In the genomic region with DNA sequence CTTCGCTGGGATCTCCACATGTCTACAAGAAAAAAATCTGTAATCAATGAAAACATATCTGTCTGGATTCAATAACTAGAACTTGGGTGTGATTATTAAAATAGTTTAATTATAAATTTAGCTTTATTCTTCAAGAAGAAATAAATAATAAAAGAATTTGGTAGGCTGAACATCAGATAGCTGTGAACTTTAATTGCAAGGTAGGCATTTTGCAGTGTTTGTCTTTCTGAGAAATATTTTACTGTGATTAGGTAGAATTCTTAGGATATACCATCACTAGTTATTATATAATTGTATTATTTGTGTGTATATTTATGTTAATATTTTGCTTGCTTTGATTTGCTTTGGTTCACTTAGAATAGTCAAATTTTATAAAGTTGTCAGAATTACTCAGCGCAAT, we compare ENCODE assay signal across 31 cellular contexts.
DNase-seq lines count a peak whose midpoint lies in the region; ATAC-seq, FAIRE-seq and TF ChIP-seq lines count a peak whose summit lies in the region.
"Had no signal": no experiment of that assay in that cellular context is flagged by ENCODE, and none has a peak within 500 bp of the region (broad histone marks: within the 10 kb centered on the region; RNA-seq: fewer than 3 reads in every experiment).

No MANE protein-coding gene starts in this region.

- no peak overlapping the region for H4K5ac ChIP-seq in IMR-90 (ENCODE audit: low read depth, low read length)

- H3K4me3 ChIP-seq in HepG2 (replicated peaks in 1 of 3; ENCODE audit: insufficient read depth in 1 of 3, low read depth in 2 of 3, low read length in 3 of 3) (no peak overlapping the region), right lobe of liver (no peak overlapping the region), IMR-90 (ENCODE audit: insufficient read depth, low read depth, low read length) (no peak overlapping the region)
- H3K4me3 ChIP-seq: A549; BLaER1; BLaER1 treated with 17β-estradiol and CSF1 and Interleukin-3, amounts not matched to agents 10 nM and 100 nM had no signal

- H2BK5ac ChIP-seq in IMR-90 (ENCODE audit: low read depth, low read length, poor library complexity, severe bottlenecking) = no peak overlapping the region

- no peak for FAIRE-seq in HepG2 (lab: Jason Lieb, UNC)
- FAIRE-seq: A204.1, A549, D721Med had no signal

- TF ChIP-seq POLR2A in HepG2 (IDR thresholded peaks at IDR 0.05; ENCODE audit: insufficient read depth in 1 of 2, low read depth in 2 of 2, low read length in 2 of 2) = no peak
- no peak for TF ChIP-seq POLR2A in right lobe of liver (IDR thresholded peaks at IDR 0.05)
- TF ChIP-seq POLR2A in IMR-90 (IDR thresholded peaks at IDR 0.05; ENCODE audit: low read depth, low read length) = no peak

- H3K14ac ChIP-seq in IMR-90 (replicated peaks; ENCODE audit: low read depth, low read length) = no peak overlapping the region

- no peak overlapping the region for H2BK15ac ChIP-seq in IMR-90 (ENCODE audit: low read depth, low read length)

- H2AK5ac ChIP-seq in IMR-90 (ENCODE audit: low read depth, low read length) = no peak overlapping the region

- no peaks in the 10 kb centered on the region for H3K27me3 ChIP-seq in HepG2 (ENCODE audit: control insufficient read depth in 1 of 2, insufficient read depth in 2 of 2, low read length in 2 of 2)
- no peaks in the 10 kb centered on the region for H3K27me3 ChIP-seq in right lobe of liver
- no peaks in the 10 kb centered on the region for H3K27me3 ChIP-seq in IMR-90 (ENCODE audit: control insufficient read depth, insufficient read depth, low read length)
- H3K27me3 ChIP-seq: BE2C; BLaER1; BLaER1 treated with 17β-estradiol and CSF1 and Interleukin-3, amounts not matched to agents 10 nM and 100 nM had no signal

- WGBS in HepG2 (ENCODE audit: low lambda C conversion rate) = 53% methylated on average over 2 of the region's 2 CpGs
- 65% methylated on average over 2 of the region's 2 CpGs for WGBS in right lobe of liver (ENCODE audit: insufficient coverage, low coverage, low lambda C conversion rate, missing lambda C conversion rate)
- no CpG with 5 or more reads among the region's 2 CpGs for WGBS in IMR-90 (ENCODE audit: extremely low coverage in 2 of 2, insufficient read length in 1 of 2), 2 experiments

- no peak overlapping the region for H3K4ac ChIP-seq in IMR-90 (ENCODE audit: low read depth, low read length)

- H2BK120ac ChIP-seq in IMR-90 (ENCODE audit: low read depth, low read length) = no peak overlapping the region

- H4K91ac ChIP-seq in IMR-90 (ENCODE audit: insufficient read depth, low read depth, low read length) = no peak overlapping the region

- POLR2A ChIA-PET in HepG2 (lab: Yijun Ruan, JAX) (no interaction called here), IMR-90 (lab: Charles Lee; ENCODE audit: unreplicated experiment) (no interaction called here)

- no peaks in the 10 kb centered on the region for H3K36me3 ChIP-seq in HepG2 (replicated peaks in 1 of 2; ENCODE audit: control insufficient read depth in 1 of 2, insufficient read depth in 2 of 2, low read length in 2 of 2)
- H3K36me3 ChIP-seq in right lobe of liver = no peaks in the 10 kb centered on the region
- H3K36me3 ChIP-seq in IMR-90 (ENCODE audit: control insufficient read depth, insufficient read depth, low read length) = no peaks in the 10 kb centered on the region
- H3K36me3 ChIP-seq: BE2C; BLaER1; BLaER1 treated with 17β-estradiol and CSF1 and Interleukin-3, amounts not matched to agents 10 nM and 100 nM had no signal

- dilution Hi-C loops in IMR-90 (cut with HindIII; ENCODE audit: low sequenced_read_pairs, unreplicated experiment) = no loop called here

- H3K4me2 ChIP-seq in HepG2 (ENCODE audit: low read depth, low read length) (no peak overlapping the region), IMR-90 (ENCODE audit: low read depth, low read length) (no peak overlapping the region)
- H3K4me2 ChIP-seq: A549; BLaER1; BLaER1 treated with 17β-estradiol and CSF1 and Interleukin-3, amounts not matched to agents 10 nM and 100 nM had no signal

- no peak overlapping the region for H2AK9ac ChIP-seq in IMR-90 (replicated peaks; ENCODE audit: low read depth, low read length, poor library complexity)

- H3K27ac ChIP-seq in HepG2 (ENCODE audit: extremely low read length, insufficient read depth, low read length) (no peak overlapping the region), right lobe of liver (no peak overlapping the region), IMR-90 (ENCODE audit: insufficient read depth, low read length) (no peak overlapping the region)
- H3K27ac ChIP-seq: 22Rv1; A549; BLaER1; BLaER1 treated with 17β-estradiol and CSF1 and Interleukin-3, amounts not matched to agents 10 nM and 100 nM; C4-2B had no signal

- BruUV-seq in HepG2 (replicated peaks; lab: Mats Ljungman, UMichigan) (no TSS peak), IMR-90 (replicated peaks; lab: Mats Ljungman, UMichigan) (no TSS peak)

- H3K9me3 ChIP-seq in HepG2 (ENCODE audit: low read length) = no peaks in the 10 kb centered on the region
- no peaks in the 10 kb centered on the region for H3K9me3 ChIP-seq in right lobe of liver
- no peaks in the 10 kb centered on the region for H3K9me3 ChIP-seq in IMR-90 (ENCODE audit: control insufficient read depth, insufficient read depth, low read length)
- H3K9me3 ChIP-seq: A549; BE2C; BLaER1; BLaER1 treated with 17β-estradiol and CSF1 and Interleukin-3, amounts not matched to agents 10 nM and 100 nM; Caco-2 had no signal

- CTCF ChIA-PET in HepG2 (lab: Yijun Ruan, JAX; ENCODE audit: low intra/inter-chr PET ratio, low total read pairs) (no interaction called here), IMR-90 (lab: Yijun Ruan, JAX) (no interaction called here)

- no peak overlapping the region for H3K23ac ChIP-seq in IMR-90 (ENCODE audit: low read depth, low read length)

- H3K56ac ChIP-seq in IMR-90 (ENCODE audit: extremely low read depth, insufficient read depth, low read length) = no peak overlapping the region

- no peaks in the 10 kb centered on the region for H3K9me1 ChIP-seq in IMR-90 (ENCODE audit: insufficient read depth, low read length)

- no peaks in the 10 kb centered on the region for H3K4me1 ChIP-seq in HepG2 (ENCODE audit: insufficient read depth, low read length)
- H3K4me1 ChIP-seq in right lobe of liver = no peaks in the 10 kb centered on the region
- H3K4me1 ChIP-seq in IMR-90 (ENCODE audit: control insufficient read depth, insufficient read depth, low read length) = no peaks in the 10 kb centered on the region
- H3K4me1 ChIP-seq: A549; BE2C; BLaER1; BLaER1 treated with 17β-estradiol and CSF1 and Interleukin-3, amounts not matched to agents 10 nM and 100 nM; Caco-2 had no signal

- in situ Hi-C loops in HepG2 (cut with HindIII; ENCODE audit: extremely low pct_ligation_motif_present, low pct_unique_long_range_greater_than_20kb) = no loop called here
- in situ Hi-C loops in IMR-90 (cut with MboI; ENCODE audit: low sequenced_read_pairs) = loop anchor here (10.0 to 25.0 kb wide), 2 partner anchors 402 to 739 kb away; no protein-coding TSS in a partner anchor

- H2AFZ ChIP-seq in HepG2 (ENCODE audit: low read length) (no peak overlapping the region), IMR-90 (replicated peaks; ENCODE audit: low read length, poor library complexity) (no peak overlapping the region)

- no peak for ATAC-seq in HepG2
- ATAC-seq in right lobe of liver = no peak
- no peak for ATAC-seq in IMR-90 (ENCODE audit: low read depth)
- ATAC-seq: A549; CD8-positive, alpha-beta T cell had no signal

- DNase-seq in HepG2 (ENCODE audit: low spot score) (no peak), right lobe of liver (no peak), IMR-90 (no peak), hypothalamus (lab: John Stamatoyannopoulos, UW) (no peak)
- DNase-seq: 8988T; ACHN; AML-193; BE2C; C1 segment of cervical spinal cord; Caco-2; Calu3; CD4-positive, alpha-beta memory T cell; CD4-positive, alpha-beta T cell; CD4-positive, CD25-positive, alpha-beta regulatory T cell; CD8-positive, alpha-beta memory T cell; CD8-positive, alpha-beta T cell; COR-L47; DMS 273 treated with DMSO at 0.1 percent for 48 hours; DMS153; DMS53; DMS79; DMS79 treated with DMSO at 0.1 percent for 48 hours; DND-41; EL had no signal

- no peaks in the 10 kb centered on the region for H4K20me1 ChIP-seq in HepG2 (ENCODE audit: insufficient read depth, low read length)
- no peaks in the 10 kb centered on the region for H4K20me1 ChIP-seq in IMR-90 (ENCODE audit: insufficient read depth, low read length)
- H4K20me1 ChIP-seq: BLaER1; BLaER1 treated with 17β-estradiol and CSF1 and Interleukin-3, amounts not matched to agents 10 nM and 100 nM had no signal

- intact Hi-C loops in HepG2 (cut with micrococcal nuclease; ENCODE audit: unreplicated experiment) (loop anchor here (5.0 kb wide), 1 partner anchor 489 kb away; no protein-coding TSS in a partner anchor), right lobe of liver (cut with DNase I) (no loop called here), IMR-90 (cut with micrococcal nuclease) (loop anchor here (5.0 to 10.0 kb wide), 6 partner anchors 159 to 1812 kb away; no protein-coding TSS in a partner anchor)

- no peak overlapping the region for H2BK20ac ChIP-seq in IMR-90 (ENCODE audit: low read depth, low read length)

- H3K79me2 ChIP-seq in HepG2 (ENCODE audit: insufficient read depth, low read length) = no peaks in the 10 kb centered on the region

- TF ChIP-seq CTCF in HepG2 (CRISPR knock-in tag; IDR thresholded peaks at IDR 0.05) (no peak), right lobe of liver (IDR thresholded peaks at IDR 0.05) (no peak), IMR-90 (conservative IDR thresholded peaks at IDR 0.05; ENCODE audit: low read depth, low read length) (no peak)

- H3K9ac ChIP-seq in HepG2 (ENCODE audit: insufficient read depth, low read depth, low read length) = no peak overlapping the region
- H3K9ac ChIP-seq in IMR-90 (ENCODE audit: low read depth, low read length) = no peak overlapping the region
- H3K9ac ChIP-seq: BLaER1; BLaER1 treated with 17β-estradiol and CSF1 and Interleukin-3, amounts not matched to agents 10 nM and 100 nM had no signal

- TF ChIP-seq RAD21 in HepG2 (CRISPR knock-in tag; IDR thresholded peaks at IDR 0.05) = no peak
- no peak for TF ChIP-seq RAD21 in IMR-90 (IDR thresholded peaks at IDR 0.05; ENCODE audit: low read length)

- H3K18ac ChIP-seq in IMR-90 (ENCODE audit: low read depth, low read length) = no peak overlapping the region

- no peaks in the 10 kb centered on the region for H3K79me1 ChIP-seq in IMR-90 (ENCODE audit: low read depth in 1 of 2, low read length in 2 of 2)

- no peak overlapping the region for H4K8ac ChIP-seq in IMR-90 (ENCODE audit: low read depth in 2 of 2, low read length in 2 of 2)

- no peak for TF ChIP-seq EP300 in HepG2 (IDR thresholded peaks at IDR 0.05; ENCODE audit: low read depth in 2 of 2, low read length in 2 of 2)
- TF ChIP-seq EP300 in HepG2 (CRISPR knock-in tag; IDR thresholded peaks at IDR 0.05; ENCODE audit: borderline replicate concordance) = no peak

TF ChIP-seq in HepG2, 621 proteins besides CTCF, POLR2A, EP300 and RAD21 (continues in another document):
- no peak for TF ChIP-seq RFX5 (IDR thresholded peaks at IDR 0.05; ENCODE audit: low read depth, low read length)
- TF ChIP-seq ZEB1 (IDR thresholded peaks at IDR 0.05; ENCODE audit: insufficient replicate concordance, low read depth) = no peak
- no peak for TF ChIP-seq TCF7 (IDR thresholded peaks at IDR 0.05; ENCODE audit: low read depth)

TF ChIP-seq in IMR-90, 13 proteins besides CTCF, POLR2A, EP300 and RAD21:
- TF ChIP-seq RFX5 (IDR thresholded peaks at IDR 0.05; ENCODE audit: low read depth, low read length) (no peak), MAFK (IDR thresholded peaks at IDR 0.05; ENCODE audit: low read depth, low read length) (peak; percentile 68)
TF ChIP-seq in IMR-90: peak in this region for 1.

Comparison
In these comparisons a context has a peak if more than half of its experiments do, and no peak if none do; other contexts are left out.
1. intact Hi-C loops: an anchor here in HepG2 (5.0 kb wide) and IMR-90 (5.0 to 10.0 kb wide); none called in right lobe of liver.